ENCODE assay signal across 8 cellular contexts in genomic region chr17:68070582-68071444, GRCh38. TPM values are rescaled to one million over a fixed set of nuclear protein-coding genes. Genes with fewer than 3 reads are reported as not detected.
DNase-seq lines count a peak whose midpoint lies in the region; ATAC-seq, FAIRE-seq and TF ChIP-seq lines count a peak whose summit lies in the region.
"Not testable (repeated sequence)": the region's sequence is repeated elsewhere in the genome, so short reads cannot be mapped to it uniquely, and the experiment has no call there.

No MANE protein-coding gene starts in this region.

- H3K9me3 Mint-ChIP-seq in WTC11; astrocyte (ENCODE audit: unreplicated experiment): not testable (repeated sequence)

- H3K27me3 Mint-ChIP-seq in WTC11 (ENCODE audit: low read depth); astrocyte (ENCODE audit: low read depth, unreplicated experiment): not testable (repeated sequence)

- POLR2A ChIA-PET in WTC11 (lab: Charles Lee): not testable (repeated sequence)

- CTCF ChIA-PET in WTC11 (lab: Charles Lee): not testable (repeated sequence)

- WGBS in right cardiac atrium: 45% methylated on average over 15 of the region's 15 CpGs
- WGBS in upper lobe of left lung, 2 donors: 58 to 64% methylated on average over 10 to 15 of the region's 15 CpGs

- H3K36me3 Mint-ChIP-seq in WTC11; astrocyte (ENCODE audit: low read depth, unreplicated experiment): not testable (repeated sequence)

- not testable (repeated sequence) for H3K9ac ChIP-seq in astrocyte (ENCODE audit: low read length)

- H3K4me1 ChIP-seq in astrocyte (ENCODE audit: insufficient read depth, low read length); right cardiac atrium (ENCODE audit: control insufficient read depth, insufficient read depth, low read length); upper lobe of left lung: not testable (repeated sequence)

- H3K36me3 ChIP-seq in astrocyte (ENCODE audit: insufficient read depth, low read length); upper lobe of left lung: not testable (repeated sequence)

- not testable (repeated sequence) for H3K9me3 ChIP-seq in astrocyte (ENCODE audit: insufficient read depth, low read depth, low read length); right cardiac atrium (ENCODE audit: control insufficient read depth, low read length); upper lobe of left lung

- not testable (repeated sequence) for TF ChIP-seq CTCF in WTC11 (IDR thresholded peaks at IDR 0.05); astrocyte (IDR thresholded peaks at IDR 0.05; ENCODE audit: insufficient read depth, low read depth, low read length); fibroblast of villous mesenchyme (IDR thresholded peaks at IDR 0.05; ENCODE audit: insufficient read depth, low read depth, low read length); upper lobe of left lung (IDR thresholded peaks at IDR 0.05)

- H4K20me1 ChIP-seq in astrocyte (ENCODE audit: insufficient read depth, low read length): not testable (repeated sequence)

- TF ChIP-seq EP300 in upper lobe of left lung (IDR thresholded peaks at IDR 0.05): not testable (repeated sequence)

- not testable (repeated sequence) for H3K4me3 ChIP-seq in astrocyte (ENCODE audit: insufficient read depth, low read depth, low read length); fibroblast of villous mesenchyme (ENCODE audit: low read depth, low read length); right cardiac atrium (ENCODE audit: low read length); upper lobe of left lung

- H3K79me2 ChIP-seq in astrocyte (ENCODE audit: insufficient read depth, low read length): not testable (repeated sequence)

- not testable (repeated sequence) for FAIRE-seq in astrocyte (lab: Jason Lieb, UNC)

- in situ Hi-C loops in KBM-7 (cut with MboI; ENCODE audit: low pct_unique_long_range_greater_than_20kb, low sequenced_read_pairs): not testable (repeated sequence)

- H3K27me3 ChIP-seq in astrocyte (ENCODE audit: insufficient read depth, low read length); right cardiac atrium (ENCODE audit: control insufficient read depth, insufficient read depth); upper lobe of left lung: not testable (repeated sequence)

- not testable (repeated sequence) for H3K4me1 Mint-ChIP-seq in WTC11; astrocyte (ENCODE audit: low read depth, unreplicated experiment)

- H3K4me2 ChIP-seq in astrocyte (ENCODE audit: low read length): not testable (repeated sequence)

- H3K4me3 Mint-ChIP-seq in WTC11; astrocyte (ENCODE audit: unreplicated experiment): not testable (repeated sequence)

- not testable (repeated sequence) for H3K27ac Mint-ChIP-seq in WTC11; astrocyte (ENCODE audit: unreplicated experiment)

- ATAC-seq in WTC11: not testable (repeated sequence)
- peak; percentile 94 to 95 for ATAC-seq in right cardiac atrium
- peak; percentile 63 to 77 for ATAC-seq in upper lobe of left lung (ENCODE audit: low FRiP score in 2 of 2)

- intact Hi-C loops in right cardiac atrium (cut with DNase I): not testable (repeated sequence)

- not testable (repeated sequence) for TF ChIP-seq POLR2A in upper lobe of left lung (IDR thresholded peaks at IDR 0.05)

- not testable (repeated sequence) for H3K27ac ChIP-seq in astrocyte (ENCODE audit: low read depth, low read length)
- peak overlapping the region; percentile 17 for H3K27ac ChIP-seq in right cardiac atrium (ENCODE audit: low read length)
- H3K27ac ChIP-seq in upper lobe of left lung: peak overlapping the region in 2 of 4 donors; percentile 23 to 24

- peak; percentile 61 for DNase-seq in KBM-7
- DNase-seq in WTC11 (ENCODE audit: low spot score); astrocyte (ENCODE audit: low read depth); upper lobe of left lung: not testable (repeated sequence)
- DNase-seq in fibroblast of villous mesenchyme (ENCODE audit: low read depth): peak; percentile 21
- DNase-seq in right cardiac atrium: peak; percentile 49 to 83 (median 82)
- peak; percentile 24 for DNase-seq in mucosa of gallbladder (ENCODE audit: low spot score)
- DNase-seq in pulmonary artery endothelial cell (ENCODE audit: low read depth, low spot score): peak; percentile 64

- H2AFZ ChIP-seq in astrocyte (ENCODE audit: low read depth, low read length): peak overlapping the region; percentile 26

TF ChIP-seq in WTC11, 78 proteins besides CTCF, POLR2A, EP300 and RAD21:
- TF ChIP-seq HMGA2 (CRISPR knock-in tag; IDR thresholded peaks at IDR 0.05): peak; percentile 77; the same call in 1 of the 2 replicates
- peak; percentile 59 for TF ChIP-seq PRDM15 (CRISPR knock-in tag; IDR thresholded peaks at IDR 0.05)
TF ChIP-seq in WTC11: peak in this region for 2; not testable (repeated sequence) for 76.

RNA-seq across cellular contexts. Expression of gene KPNA2, which starts 35.3 kb away (rescaled TPM):
- total RNA-seq in WTC11 (2021): 426 to 466 TPM (median 431 TPM) in 3 replicates
- 183 and 208 TPM in 2 replicates for total RNA-seq in astrocyte
- total RNA-seq in fibroblast of villous mesenchyme: 115 and 229 TPM in 2 replicates
- total RNA-seq in right cardiac atrium: 10 to 100 TPM; 16.7 to 29.5 (median 22.6) TPM
- 16.5 TPM for polyA plus RNA-seq in right cardiac atrium
- 22.6 TPM for total RNA-seq in mucosa of gallbladder
- total RNA-seq in pulmonary artery endothelial cell: 130 and 244 TPM in 2 replicates
- total RNA-seq in upper lobe of left lung: 10 to 100 TPM; 10.7 to 39.4 (median 26.7) TPM
